Comparison of ENCODE assay signal across 15 cellular contexts in genomic region chr3:41190509-41191284, GRCh38. TPM values are rescaled to one million over a fixed set of nuclear protein-coding genes. Genes with fewer than 3 reads are reported as not detected.
DNase-seq lines count a peak whose midpoint lies in the region; ATAC-seq, FAIRE-seq and TF ChIP-seq lines count a peak whose summit lies in the region.
"Had no signal": no experiment of that assay in that cellular context is flagged by ENCODE, and none has a peak within 500 bp of the region (broad histone marks: within the 10 kb centered on the region; RNA-seq: fewer than 3 reads in every experiment).

No MANE protein-coding gene starts in this region.

- H3K4me1 ChIP-seq in K562 (replicated peaks in 1 of 2; ENCODE audit: control insufficient read depth in 2 of 2, insufficient read depth in 2 of 2, low read length in 2 of 2) (peaks cover 0 to 1% of the 10 kb centered on the region in 2 experiments; a peak in 1 of 5 replicates), small intestine (ENCODE audit: control insufficient read depth in 2 of 2, insufficient read depth in 1 of 2, low read depth in 1 of 2, low read length in 1 of 2) (no peaks in the 10 kb centered on the region)
- H3K4me1 ChIP-seq: colonic mucosa, gastroesophageal sphincter, Peyer's patch had no signal

- ATAC-seq in GM18511 (IDR thresholded peaks at IDR 0.05; ENCODE audit: unreplicated experiment) (peak; percentile 74), GM21619 (IDR thresholded peaks at IDR 0.05; ENCODE audit: unreplicated experiment) (peak; percentile 51), K562 (peak; percentile 20; the same call in 1 of the 3 replicates), HG02588 (IDR thresholded peaks at IDR 0.05; ENCODE audit: unreplicated experiment) (no peak)
- ATAC-seq: gastroesophageal sphincter had no signal

- H3K36me3 ChIP-seq in K562 (ENCODE audit: control insufficient read depth, insufficient read depth, low read length), result no peaks in the 10 kb centered on the region
- no peaks in the 10 kb centered on the region for H3K36me3 ChIP-seq in small intestine (ENCODE audit: control insufficient read depth in 2 of 2, insufficient read depth in 2 of 2, low read length in 2 of 2)
- H3K36me3 ChIP-seq: colonic mucosa, gastroesophageal sphincter, Peyer's patch had no signal

- no peak for TF ChIP-seq RAD21 in K562 (CRISPR knock-in tag; conservative IDR thresholded peaks at IDR 0.05 in 1 of 2, IDR thresholded peaks at IDR 0.05 in 1 of 2)

- no peaks in the 10 kb centered on the region for H3K9me3 ChIP-seq in K562 (replicated peaks; ENCODE audit: control insufficient read depth, insufficient read depth, low read depth, low read length)
- H3K9me3 ChIP-seq in small intestine (ENCODE audit: control insufficient read depth, low read depth), result no peaks in the 10 kb centered on the region
- H3K9me3 ChIP-seq: colonic mucosa, gastroesophageal sphincter, Peyer's patch had no signal

- in situ Hi-C loops in Caki2 (cut with HindIII; ENCODE audit: low pct_unique_long_range_greater_than_20kb, low sequenced_read_pairs) (no loop called here), K562 (cut with MboI) (no loop called here)

- no peak overlapping the region for H2AFZ ChIP-seq in K562 (ENCODE audit: low read depth, low read length)

- TF ChIP-seq EP300 in K562 (IDR thresholded peaks at IDR 0.05; ENCODE audit: low read length), result no peak

- FAIRE-seq in K562 (lab: Jason Lieb, UNC) (no peak), small intestine (lab: Jason Lieb, UNC) (no peak)

- H3K27me3 ChIP-seq in K562 (ENCODE audit: control insufficient read depth in 2 of 2, insufficient read depth in 2 of 2, low read length in 2 of 2) (peaks cover 11 to 15% of the 10 kb centered on the region in 2 experiments; a peak in 2 of 5 replicates), small intestine (ENCODE audit: control insufficient read depth in 2 of 2, insufficient read depth in 2 of 2, low read length in 2 of 2) (no peaks in the 10 kb centered on the region)
- H3K27me3 ChIP-seq: colonic mucosa, gastroesophageal sphincter, Peyer's patch had no signal

- TF ChIP-seq CTCF in K562 (IDR thresholded peaks at IDR 0.05 in 2 of 3, conservative IDR thresholded peaks at IDR 0.05 in 1 of 3; ENCODE audit: insufficient read depth in 2 of 3, low read depth in 1 of 3, low read length in 3 of 3), result no peak

- H3K27ac ChIP-seq in K562 (ENCODE audit: extremely low read depth, low read depth, low read length), result no peak overlapping the region
- H3K27ac ChIP-seq in small intestine (ENCODE audit: low read depth in 1 of 2, low read length in 1 of 2), result no peak overlapping the region
- H3K27ac ChIP-seq: colonic mucosa, gastroesophageal sphincter, Peyer's patch had no signal

- H3K4me3 ChIP-seq in K562 (no peak overlapping the region), small intestine (ENCODE audit: low read depth in 1 of 2, low read length in 2 of 2) (no peak overlapping the region)
- H3K4me3 ChIP-seq: colonic mucosa, gastroesophageal sphincter, Peyer's patch had no signal

- no peak overlapping the region for H3K4me2 ChIP-seq in K562 (ENCODE audit: insufficient read depth, low read length)

- H3K9me1 ChIP-seq in K562 (ENCODE audit: control insufficient read depth, insufficient read depth, low read length), result no peaks in the 10 kb centered on the region

- POLR2A ChIA-PET in K562 (lab: Yijun Ruan, JAX), result interaction anchor here (1.2 to 2.3 kb wide), 3 partner anchors 9 to 14 kb away, joined by 3 to 24 read pairs (median 4); partner anchors contain the start of gene CTNNB1

- no peak for TF ChIP-seq POLR2A in K562 (conservative IDR thresholded peaks at IDR 0.05)

- H3K79me2 ChIP-seq in K562 (ENCODE audit: control insufficient read depth, insufficient read depth, low read length), result no peaks in the 10 kb centered on the region

- no peak overlapping the region for H3K9ac ChIP-seq in K562 (ENCODE audit: insufficient read depth in 1 of 2, low read depth in 2 of 2, low read length in 2 of 2)

- intact Hi-C loops in K562 (cut with micrococcal nuclease), result no loop called here

- CTCF ChIA-PET in K562 (lab: Yijun Ruan, JAX; ENCODE audit: low intra/inter-chr PET ratio), result no interaction called here

- peak; percentile 18 for DNase-seq in Caki2 (ENCODE audit: low read depth)
- DNase-seq in K562 (ENCODE audit: extremely low read depth in 1 of 4, low spot score in 3 of 4), result no peak
- DNase-seq in NCI-H1436 treated with DMSO at 0.1 percent for 48 hours (lab: John Stamatoyannopoulos, UW), result no peak
- no peak for DNase-seq in small intestine
- DNase-seq in effector CD8-positive, alpha-beta T cell (lab: John Stamatoyannopoulos, UW), result no peak
- DNase-seq: activated gamma-delta T cell, colonic mucosa, COR-L47, NCI-H748 treated with DMSO at 0.1 percent for 48 hours, nephron progenitor cell, Peyer's patch had no signal

- 0% methylated on average over 1 of the region's 1 CpG for WGBS in K562 (ENCODE audit: insufficient coverage, low coverage, missing lambda C conversion rate)
- WGBS in small intestine, 3 donors, result 94 to 100% (median 95%) methylated on average over 1 of the region's 1 CpG

- no TSS peak for BruUV-seq in K562 (replicated peaks; lab: Mats Ljungman, UMichigan)

- no peaks in the 10 kb centered on the region for H4K20me1 ChIP-seq in K562 (replicated peaks; ENCODE audit: control insufficient read depth, insufficient read depth, low read length)

TF ChIP-seq in K562, 482 proteins besides CTCF, POLR2A, EP300 and RAD21 (continues in another document):
- TF ChIP-seq JUNB (CRISPR knock-in tag; conservative IDR thresholded peaks at IDR 0.05) (no peak), CEBPG (CRISPR knock-in tag; IDR thresholded peaks at IDR 0.05) (no peak), CEBPG (tag; conservative IDR thresholded peaks at IDR 0.05 in 1 of 2, IDR thresholded peaks at IDR 0.05 in 1 of 2) (no peak), ZNF586 (CRISPR knock-in tag; conservative IDR thresholded peaks at IDR 0.05) (no peak), CHD1 (IDR thresholded peaks at IDR 0.05; ENCODE audit: low read length) (no peak), BCOR (IDR thresholded peaks at IDR 0.05) (no peak), ATF2 (CRISPR knock-in tag; IDR thresholded peaks at IDR 0.05) (no peak)
- TF ChIP-seq, protein P1, sequence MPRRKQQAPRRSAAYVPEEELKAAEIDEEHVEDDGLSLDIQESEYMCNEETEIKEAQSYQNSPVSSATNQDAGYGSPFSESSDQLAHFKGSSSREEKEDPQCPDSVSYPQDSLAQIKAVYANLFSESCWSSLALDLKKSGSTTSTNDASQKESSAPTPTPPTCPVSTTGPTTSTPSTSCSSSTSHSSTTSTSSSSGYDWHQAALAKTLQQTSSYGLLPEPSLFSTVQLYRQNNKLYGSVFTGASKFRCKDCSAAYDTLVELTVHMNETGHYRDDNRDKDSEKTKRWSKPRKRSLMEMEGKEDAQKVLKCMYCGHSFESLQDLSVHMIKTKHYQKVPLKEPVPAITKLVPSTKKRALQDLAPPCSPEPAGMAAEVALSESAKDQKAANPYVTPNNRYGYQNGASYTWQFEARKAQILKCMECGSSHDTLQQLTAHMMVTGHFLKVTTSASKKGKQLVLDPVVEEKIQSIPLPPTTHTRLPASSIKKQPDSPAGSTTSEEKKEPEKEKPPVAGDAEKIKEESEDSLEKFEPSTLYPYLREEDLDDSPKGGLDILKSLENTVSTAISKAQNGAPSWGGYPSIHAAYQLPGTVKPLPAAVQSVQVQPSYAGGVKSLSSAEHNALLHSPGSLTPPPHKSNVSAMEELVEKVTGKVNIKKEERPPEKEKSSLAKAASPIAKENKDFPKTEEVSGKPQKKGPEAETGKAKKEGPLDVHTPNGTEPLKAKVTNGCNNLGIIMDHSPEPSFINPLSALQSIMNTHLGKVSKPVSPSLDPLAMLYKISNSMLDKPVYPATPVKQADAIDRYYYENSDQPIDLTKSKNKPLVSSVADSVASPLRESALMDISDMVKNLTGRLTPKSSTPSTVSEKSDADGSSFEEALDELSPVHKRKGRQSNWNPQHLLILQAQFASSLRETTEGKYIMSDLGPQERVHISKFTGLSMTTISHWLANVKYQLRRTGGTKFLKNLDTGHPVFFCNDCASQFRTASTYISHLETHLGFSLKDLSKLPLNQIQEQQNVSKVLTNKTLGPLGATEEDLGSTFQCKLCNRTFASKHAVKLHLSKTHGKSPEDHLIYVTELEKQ (CRISPR knock-in tag; IDR thresholded peaks at IDR 0.05), result no peak

RNA-seq across cellular contexts. Expression of gene CTNNB1, which starts 8.6 kb away (rescaled TPM):
- total RNA-seq in Caki2 (2014; rRNA removed; shearing (Covaris generic); ENCODE audit: low replicate concordance), result 120 and 129 TPM in 2 replicates
- total RNA-seq in K562 (2011; cell fraction: chromatin; rRNA removed; ENCODE audit: low replicate concordance), result 283 TPM in 2 replicates
- total RNA-seq in K562 (2011; cell fraction: nucleolus; rRNA removed), result 151 and 154 TPM in 2 replicates
- total RNA-seq in K562 (2011; cell fraction: nucleoplasm; rRNA removed), result 151 and 175 TPM in 2 replicates
- 164 and 193 TPM in 2 replicates for total RNA-seq in K562 (2014; rRNA removed)
- 154 and 156 TPM in 2 replicates for total RNA-seq in K562 (2014; rRNA removed; fragmentation: Illumina TruSeq; extraction: Trizol)
- 189 and 192 TPM in 2 replicates for total RNA-seq in K562 (2015; rRNA removed; fragmentation: Illumina TruSeq; extraction: Trizol)
- 153 and 158 TPM in 2 replicates for total RNA-seq in K562 (2021)
- 193 and 203 TPM in 2 replicates for polyA plus RNA-seq in K562 (2011; rRNA removed)
- polyA plus RNA-seq in K562 (2011; cell fraction: cytosol; rRNA removed), result 235 and 318 TPM in 2 replicates
- 311 and 383 TPM in 2 replicates for polyA plus RNA-seq in K562 (2011; cell fraction: nucleus; rRNA removed)
- 111 and 162 TPM in 2 replicates for polyA plus RNA-seq in K562 (2012)
- 154 and 159 TPM in 2 replicates for polyA plus RNA-seq in K562 (2014; fragmentation: Illumina TruSeq; extraction: Trizol)
- 10 to 100 TPM; 44.3 to 51.8 TPM for polyA plus RNA-seq in K562 (2014; fragmentation: Nextera tagmentation; extraction: Ambion mirVana)
- 100 and 126 TPM in 2 replicates for polyA plus RNA-seq in K562 (2014; rRNA removed)
- 822 and 1,105 TPM in 2 replicates for polyA minus RNA-seq in K562 (2011; rRNA and poly(A)+ RNA removed)
- polyA minus RNA-seq in K562 (2011; cell fraction: cytosol; rRNA and poly(A)+ RNA removed), result 157 and 240 TPM in 2 replicates
- 156 and 245 TPM in 2 replicates for polyA minus RNA-seq in K562 (2011; cell fraction: nucleus; rRNA and poly(A)+ RNA removed)
- polyA plus RNA-seq in small intestine, result 100 to 1,000 TPM; 226 to 418 (median 366) TPM
